Comparison of ENCODE assay signal across 7 cellular contexts in genomic region chr17:72725432-72726068, GRCh38.
DNase-seq lines count a peak whose midpoint lies in the region; ATAC-seq and TF ChIP-seq lines count a peak whose summit lies in the region.

No MANE protein-coding gene starts in this region.

- TF ChIP-seq CTCF in GM12874 (IDR thresholded peaks at IDR 0.05; ENCODE audit: insufficient read depth, low read depth, low read length) (peak; percentile 88), thyroid gland (IDR thresholded peaks at IDR 0.05) (peak; percentile 35 to 89 (median 68))
- TF ChIP-seq CTCF in activated CD8-positive, alpha-beta T cell treated with anti-CD3 and anti-CD28 coated beads for 36 hours (IDR thresholded peaks at IDR 0.05) = peak; percentile 91

- H3K4me1 Mint-ChIP-seq in activated CD8-positive, alpha-beta T cell treated with anti-CD3 and anti-CD28 coated beads for 36 hours (ENCODE audit: low read depth) = peaks cover 27% of the 10 kb centered on the region
- H3K4me1 Mint-ChIP-seq in naive B cell = peaks cover 16 to 27% (median 25%) of the 10 kb centered on the region in 3 donors

- H3K4me3 Mint-ChIP-seq in activated CD8-positive, alpha-beta T cell treated with anti-CD3 and anti-CD28 coated beads for 36 hours = no peak overlapping the region
- H3K4me3 Mint-ChIP-seq in naive B cell = no peak overlapping the region

- intact Hi-C loops in activated CD8-positive, alpha-beta T cell treated with anti-CD3 and anti-CD28 coated beads for 36 hours (cut with micrococcal nuclease) = loop anchor here (5.0 to 10.0 kb wide), 3 partner anchors 168 to 432 kb away; no protein-coding TSS in a partner anchor
- intact Hi-C loops in thyroid gland (cut with DNase I) = loop anchor here (5.0 to 10.0 kb wide), 3 partner anchors 432 to 649 kb away; no protein-coding TSS in a partner anchor

- no peaks in the 10 kb centered on the region for H3K9me3 Mint-ChIP-seq in activated CD8-positive, alpha-beta T cell treated with anti-CD3 and anti-CD28 coated beads for 36 hours
- no peaks in the 10 kb centered on the region for H3K9me3 Mint-ChIP-seq in naive B cell

- no peak overlapping the region for H3K27ac Mint-ChIP-seq in activated CD8-positive, alpha-beta T cell treated with anti-CD3 and anti-CD28 coated beads for 36 hours
- peak overlapping the region in 5 of 6 donors; percentile 3 to 65 (median 38) for H3K27ac Mint-ChIP-seq in naive B cell

- POLR2A ChIA-PET in activated CD8-positive, alpha-beta T cell treated with anti-CD3 and anti-CD28 coated beads for 36 hours (lab: Charles Lee) = interaction anchor here (0.8 kb wide), 1 partner anchor 168 kb away, joined by 3 read pairs; no protein-coding TSS in a partner anchor

- H3K27me3 ChIP-seq in thyroid gland = no peaks in the 10 kb centered on the region

- no peak for TF ChIP-seq POLR2A in thyroid gland (IDR thresholded peaks at IDR 0.05)

- 25% methylated on average over 10 of the region's 10 CpGs for WGBS in thyroid gland, 2 donors

- no peaks in the 10 kb centered on the region for H3K36me3 ChIP-seq in thyroid gland

- no peaks in the 10 kb centered on the region for H3K36me3 Mint-ChIP-seq in activated CD8-positive, alpha-beta T cell treated with anti-CD3 and anti-CD28 coated beads for 36 hours (ENCODE audit: low read depth)
- H3K36me3 Mint-ChIP-seq in naive B cell = peaks cover 9 to 12% of the 10 kb centered on the region in 2 donors

- H3K9me3 ChIP-seq in thyroid gland = no peaks in the 10 kb centered on the region

- no peaks in the 10 kb centered on the region for H3K27me3 Mint-ChIP-seq in activated CD8-positive, alpha-beta T cell treated with anti-CD3 and anti-CD28 coated beads for 36 hours
- no peaks in the 10 kb centered on the region for H3K27me3 Mint-ChIP-seq in naive B cell

- CTCF ChIA-PET in activated CD8-positive, alpha-beta T cell treated with anti-CD3 and anti-CD28 coated beads for 36 hours (lab: Charles Lee) = interaction anchor here (0.6 to 6.3 kb wide), 44 partner anchors 9 to 645 kb away, joined by 3 to 109 read pairs (median 5); partner anchors contain the start of genes COG1 and SSTR2

- no peak overlapping the region for H3K27ac ChIP-seq in thyroid gland

- DNase-seq in NCI-H524 treated with DMSO at 0.1 percent for 48 hours (lab: John Stamatoyannopoulos, UW) (peak; percentile 21), naive B cell (no peak), thyroid gland (peak; percentile 47 to 61)
- peak; percentile 65 for DNase-seq in activated CD8-positive, alpha-beta T cell treated with anti-CD3 and anti-CD28 coated beads for 36 hours

- ATAC-seq in HG03565 (IDR thresholded peaks at IDR 0.05; ENCODE audit: unreplicated experiment) (peak; percentile 37), esophagus mucosa (peak; percentile 80), naive B cell (ENCODE audit: low read depth in 2 of 2) (no peak)
- ATAC-seq in activated CD8-positive, alpha-beta T cell treated with anti-CD3 and anti-CD28 coated beads for 36 hours = peak; percentile 52

- no peak overlapping the region for H3K4me3 ChIP-seq in thyroid gland (replicated peaks in 1 of 3)

- H3K4me1 ChIP-seq in thyroid gland = no peaks in the 10 kb centered on the region

Comparison
In these comparisons a context has a peak if more than half of its experiments do, and no peak if none do; other contexts are left out.
1. ATAC-seq: peak in HG03565 (single experiment), activated CD8-positive, alpha-beta T cell treated with anti-CD3 and anti-CD28 coated beads for 36 hours (single experiment) and esophagus mucosa (single experiment); none in naive B cell (0 of 2).
2. Peak in every context shown above with its lines, with median percentiles within 50 percentile points of each other: CTCF ChIP-seq.